18 cellular contexts compared by ENCODE assay signal in the genomic region with DNA sequence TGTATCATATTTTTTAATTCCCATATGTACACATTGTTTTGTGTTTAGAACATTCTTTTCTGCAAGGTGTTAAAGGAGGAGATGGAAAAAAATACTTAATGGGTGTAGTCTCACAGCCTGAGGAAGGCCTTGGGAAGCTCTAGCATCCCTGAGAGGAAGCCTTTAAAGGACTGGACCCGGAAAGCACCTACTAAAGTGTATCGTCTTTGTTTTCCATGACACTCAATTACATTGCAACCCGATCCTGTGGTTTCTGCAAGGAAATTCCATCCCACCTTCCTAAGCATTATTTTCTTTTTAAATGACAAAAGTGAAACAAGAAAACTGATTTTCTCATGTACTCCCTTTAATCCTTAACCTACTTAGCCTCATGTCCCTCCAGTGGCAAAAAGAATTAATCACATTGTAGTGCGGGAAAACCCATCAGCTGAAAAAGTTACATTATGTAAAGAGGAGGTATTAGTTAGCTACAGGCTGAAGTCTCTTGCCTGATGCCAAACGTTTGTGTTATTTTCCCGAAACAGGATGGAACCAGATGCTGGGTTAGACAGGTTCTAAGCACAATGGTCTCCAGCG.
"Had no signal": no experiment of that assay in that cellular context is flagged by ENCODE, and none has a peak within 500 bp of the region (broad histone marks: within the 10 kb centered on the region; RNA-seq: fewer than 3 reads in every experiment).

No MANE protein-coding gene starts in this region.

- H3K36me3 Mint-ChIP-seq: naive B cell; stimulated activated naive B cell treated with anti-CD40 and anti-IgM and Interleukin-4, amounts not matched to agents 10 μg/mL and 1 μg/mL and 100 μg/mL, for 72 hours had no signal

- H3K36me3 ChIP-seq: ascending aorta, breast epithelium, pancreas, spleen, upper lobe of right lung had no signal

- H3K4me1 ChIP-seq: ascending aorta, breast epithelium, pancreas, spleen, upper lobe of right lung had no signal

- H3K9me3 ChIP-seq: ascending aorta, breast epithelium, mucosa of descending colon, pancreas, spleen, upper lobe of right lung had no signal

- H3K4me3 ChIP-seq: ascending aorta, breast epithelium, mucosa of descending colon, pancreas, spleen, upper lobe of right lung had no signal

- H3K4me3 Mint-ChIP-seq: activated CD4-positive, alpha-beta T cell treated with anti-CD3 and anti-CD28 coated beads, Interleukin-2, amount 10 ng/mL, durations not matched to agents 7 days and 5 days; naive B cell; stimulated activated naive B cell treated with anti-CD40 and anti-IgM and Interleukin-4, amounts not matched to agents 10 μg/mL and 1 μg/mL and 100 μg/mL, for 72 hours had no signal

- H3K27me3 ChIP-seq: ascending aorta, breast epithelium, pancreas, upper lobe of right lung had no signal

- H3K4me1 Mint-ChIP-seq: activated CD4-positive, alpha-beta T cell treated with anti-CD3 and anti-CD28 coated beads, Interleukin-2, amount 10 ng/mL, durations not matched to agents 7 days and 5 days; naive B cell; stimulated activated naive B cell treated with anti-CD40 and anti-IgM and Interleukin-4, amounts not matched to agents 10 μg/mL and 1 μg/mL and 100 μg/mL, for 72 hours had no signal

- DNase-seq: activated CD4-positive, alpha-beta T cell treated with anti-CD3 and anti-CD28 coated beads, Interleukin-2, amount 10 ng/mL, durations not matched to agents 7 days and 5 days; activated CD8-positive, alpha-beta memory T cell treated with anti-CD3 and anti-CD28 coated beads for 24 hours; activated CD8-positive, alpha-beta memory T cell treated with anti-CD3 and anti-CD28 coated beads, Interleukin-2, amount 50 U/mL, for 48 hours; activated effector memory CD4-positive, alpha-beta T cell treated with Interleukin-2 at 50 U/mL for 16 hours; activated naive CD4-positive, alpha-beta T cell treated with anti-CD3 and anti-CD28 coated beads, Interleukin-2, amount 50 U/mL, for 16 hours; activated T-cell treated with anti-CD3 and anti-CD28 coated beads, Interleukin-2, amount 50 U/mL, for 48 hours; effector CD8-positive, alpha-beta T cell; mesenchymal stem cell; mucosa of descending colon; naive B cell; pancreas; spleen; stimulated activated naive B cell treated with anti-CD40 and anti-IgM and Interleukin-4, amounts not matched to agents 10 μg/mL and 1 μg/mL and 100 μg/mL, for 72 hours; T1000; upper lobe of right lung had no signal

- H3K27ac Mint-ChIP-seq: activated CD4-positive, alpha-beta T cell treated with anti-CD3 and anti-CD28 coated beads, Interleukin-2, amount 10 ng/mL, durations not matched to agents 7 days and 5 days; naive B cell; stimulated activated naive B cell treated with anti-CD40 and anti-IgM and Interleukin-4, amounts not matched to agents 10 μg/mL and 1 μg/mL and 100 μg/mL, for 72 hours had no signal

- H3K9me3 Mint-ChIP-seq: activated CD4-positive, alpha-beta T cell treated with anti-CD3 and anti-CD28 coated beads, Interleukin-2, amount 10 ng/mL, durations not matched to agents 7 days and 5 days; stimulated activated naive B cell treated with anti-CD40 and anti-IgM and Interleukin-4, amounts not matched to agents 10 μg/mL and 1 μg/mL and 100 μg/mL, for 72 hours had no signal

- ATAC-seq: activated CD4-positive, CD25-positive, alpha-beta regulatory T cell treated with anti-CD3 and anti-CD28 coated beads, Interleukin-2, amount 50 U/mL, for 24 hours; mucosa of descending colon; pancreas; stimulated activated naive B cell treated with anti-CD40 and anti-IgM and Interleukin-4, amounts not matched to agents 10 μg/mL and 1 μg/mL and 100 μg/mL, for 72 hours; upper lobe of right lung had no signal
